17 cellular contexts compared by ENCODE assay signal in genomic region chr4:4302416-4302815, GRCh38. TPM values are rescaled to one million over a fixed set of nuclear protein-coding genes. Genes with fewer than 3 reads are reported as not detected.
DNase-seq lines count a peak whose midpoint lies in the region; ATAC-seq and TF ChIP-seq lines count a peak whose summit lies in the region.
"Had no signal": no experiment of that assay in that cellular context is flagged by ENCODE, and none has a peak within 500 bp of the region (broad histone marks: within the 10 kb centered on the region; RNA-seq: fewer than 3 reads in every experiment).

No MANE protein-coding gene starts in this region.

- WGBS in right cardiac atrium = 46% methylated on average over 6 of the region's 6 CpGs

- no peak overlapping the region for H3K4me3 Mint-ChIP-seq in endothelial cell (ENCODE audit: unreplicated experiment)

- H3K36me3 Mint-ChIP-seq in endothelial cell (ENCODE audit: low read depth, unreplicated experiment) = peaks cover 16% of the 10 kb centered on the region

- H3K27ac ChIP-seq in right cardiac atrium (ENCODE audit: low read length) = no peak overlapping the region

- intact Hi-C loops in Right ventricle myocardium superior (cut with DNase I) (no loop called here), right cardiac atrium (cut with DNase I) (no loop called here)

- H3K27me3 ChIP-seq in right cardiac atrium (ENCODE audit: control insufficient read depth, insufficient read depth) = no peaks in the 10 kb centered on the region

- peaks cover 10% of the 10 kb centered on the region for H3K4me1 Mint-ChIP-seq in endothelial cell (ENCODE audit: unreplicated experiment)

- H3K4me1 ChIP-seq in right cardiac atrium (ENCODE audit: control insufficient read depth, insufficient read depth, low read length) = peaks cover 2% of the 10 kb centered on the region
- H3K4me1 ChIP-seq: Caco-2 had no signal

- no peaks in the 10 kb centered on the region for H3K9me3 Mint-ChIP-seq in endothelial cell (ENCODE audit: unreplicated experiment)

- peak; percentile 46 for ATAC-seq in Right ventricle myocardium superior (ENCODE audit: poor library complexity)
- no peak for ATAC-seq in right cardiac atrium

- peak overlapping the region; percentile 6 for H3K27ac Mint-ChIP-seq in endothelial cell (ENCODE audit: unreplicated experiment)

- no peak for DNase-seq in Right ventricle myocardium superior
- no peak for DNase-seq in right cardiac atrium
- no peak for DNase-seq in endothelial cell (ENCODE audit: low spot score)
- DNase-seq in islet precursor cell = peak; percentile 66
- no peak for DNase-seq in T-helper 9 cell
- DNase-seq in stimulated activated CD4-positive, alpha-beta T cell treated with anti-CD3 and anti-CD28 coated beads, Interleukin-4, amount 100 ng/mL, for 24 hours = no peak
- DNase-seq in NCI-H2081 treated with DMSO at 0.1 percent for 48 hours (lab: John Stamatoyannopoulos, UW) = no peak
- no peak for DNase-seq in NCI-H748 (lab: John Stamatoyannopoulos, UW; ENCODE audit: unreplicated experiment)
- DNase-seq: AML-193, Caco-2, H7, KBM-7, NCI-H1048, NCI-H146, NCI-H345, NCI-H774, SHP77 treated with DMSO at 0.1 percent for 48 hours had no signal

- peaks cover 2% of the 10 kb centered on the region for H3K27me3 Mint-ChIP-seq in endothelial cell (ENCODE audit: unreplicated experiment)

- no peaks in the 10 kb centered on the region for H3K9me3 ChIP-seq in right cardiac atrium (ENCODE audit: control insufficient read depth, low read length)
- H3K9me3 ChIP-seq: Caco-2 had no signal

- H3K4me3 ChIP-seq in right cardiac atrium (ENCODE audit: low read length) = no peak overlapping the region

- no peak for TF ChIP-seq CTCF in endothelial cell (IDR thresholded peaks at IDR 0.05; ENCODE audit: unreplicated experiment)

RNA-seq across cellular contexts. Expression of gene ZBTB49, which starts 12.4 kb away (rescaled TPM):
- 4.1 TPM for total RNA-seq in Right ventricle myocardium superior
- total RNA-seq in right cardiac atrium = 1 to 10 TPM; 4.2 to 6.0 (median 4.8) TPM
- polyA plus RNA-seq in right cardiac atrium = 2.2 TPM
- 13.3 TPM for total RNA-seq in endothelial cell (ENCODE audit: unreplicated experiment)

RNA-seq across cellular contexts. Expression of gene LYAR, which starts 12.5 kb away (rescaled TPM):
- total RNA-seq in Right ventricle myocardium superior (8.6 TPM), right cardiac atrium (10 to 100 TPM; 10.0 to 12.4 (median 11.1) TPM), endothelial cell (ENCODE audit: unreplicated experiment) (13.2 TPM)
- 15.0 TPM for polyA plus RNA-seq in right cardiac atrium

RNA-seq across cellular contexts. Expression of gene TMEM128, which starts 54.4 kb away (rescaled TPM):
- total RNA-seq in Right ventricle myocardium superior (7.7 TPM), right cardiac atrium (10 to 100 TPM; 12.7 to 17.7 (median 15.7) TPM), endothelial cell (ENCODE audit: unreplicated experiment) (19.8 TPM)
- polyA plus RNA-seq in right cardiac atrium = 20.7 TPM
